In genomic region chr7:128404143-128404681, GRCh38 we compare ENCODE assay signal across 11 cellular contexts. TPM values are rescaled to one million over a fixed set of nuclear protein-coding genes. Genes with fewer than 3 reads are reported as not detected.
DNase-seq lines count a peak whose midpoint lies in the region; ATAC-seq lines count a peak whose summit lies in the region.
"Had no signal": no experiment of that assay in that cellular context is flagged by ENCODE, and none has a peak within 500 bp of the region (broad histone marks: within the 10 kb centered on the region; RNA-seq: fewer than 3 reads in every experiment).

No MANE protein-coding gene starts in this region.

- H3K36me3 ChIP-seq in iPS-20b (ENCODE audit: insufficient read depth, low read depth, low read length): peaks cover 13% of the 10 kb centered on the region; the same call in 1 of the 2 replicates
- H3K36me3 ChIP-seq: cardiac muscle cell had no signal

- H3K9me3 Mint-ChIP-seq in stimulated activated naive CD8-positive, alpha-beta T cell treated with anti-CD3 and anti-CD28 coated beads, Interleukin-15, Interleukin-2, amounts not matched to agents 100 ng/mL and 50 ng/mL, for 24 hours: no peaks in the 10 kb centered on the region
- H3K9me3 Mint-ChIP-seq in activated CD4-positive, alpha-beta memory T cell treated with anti-CD3 and anti-CD28 coated beads for 36 hours: no peaks in the 10 kb centered on the region

- peaks cover 19% of the 10 kb centered on the region for H3K4me1 ChIP-seq in iPS-20b (ENCODE audit: insufficient read depth, low read length)

- H3K36me3 Mint-ChIP-seq in stimulated activated naive CD8-positive, alpha-beta T cell treated with anti-CD3 and anti-CD28 coated beads, Interleukin-15, Interleukin-2, amounts not matched to agents 100 ng/mL and 50 ng/mL, for 24 hours (ENCODE audit: low read depth): peaks cover 30% of the 10 kb centered on the region
- peaks cover 12% of the 10 kb centered on the region for H3K36me3 Mint-ChIP-seq in activated CD4-positive, alpha-beta memory T cell treated with anti-CD3 and anti-CD28 coated beads for 36 hours

- H3K4me3 Mint-ChIP-seq in stimulated activated naive CD8-positive, alpha-beta T cell treated with anti-CD3 and anti-CD28 coated beads, Interleukin-15, Interleukin-2, amounts not matched to agents 100 ng/mL and 50 ng/mL, for 24 hours: peak overlapping the region; percentile 91
- peak overlapping the region; percentile 54 for H3K4me3 Mint-ChIP-seq in activated CD4-positive, alpha-beta memory T cell treated with anti-CD3 and anti-CD28 coated beads for 36 hours

- no peak overlapping the region for H3K27ac ChIP-seq in iPS-20b (ENCODE audit: low read length)
- H3K27ac ChIP-seq: cardiac muscle cell had no signal

- peak overlapping the region; percentile 74 for H3K27ac Mint-ChIP-seq in stimulated activated naive CD8-positive, alpha-beta T cell treated with anti-CD3 and anti-CD28 coated beads, Interleukin-15, Interleukin-2, amounts not matched to agents 100 ng/mL and 50 ng/mL, for 24 hours
- H3K27ac Mint-ChIP-seq in activated CD4-positive, alpha-beta memory T cell treated with anti-CD3 and anti-CD28 coated beads for 36 hours: no peak overlapping the region

- intact Hi-C loops in activated CD4-positive, alpha-beta memory T cell treated with anti-CD3 and anti-CD28 coated beads for 36 hours (cut with micrococcal nuclease): no loop called here

- peaks cover 4% of the 10 kb centered on the region for H3K27me3 Mint-ChIP-seq in stimulated activated naive CD8-positive, alpha-beta T cell treated with anti-CD3 and anti-CD28 coated beads, Interleukin-15, Interleukin-2, amounts not matched to agents 100 ng/mL and 50 ng/mL, for 24 hours
- no peaks in the 10 kb centered on the region for H3K27me3 Mint-ChIP-seq in activated CD4-positive, alpha-beta memory T cell treated with anti-CD3 and anti-CD28 coated beads for 36 hours

- H3K4me1 Mint-ChIP-seq in stimulated activated naive CD8-positive, alpha-beta T cell treated with anti-CD3 and anti-CD28 coated beads, Interleukin-15, Interleukin-2, amounts not matched to agents 100 ng/mL and 50 ng/mL, for 24 hours (ENCODE audit: low read depth): peaks cover 40% of the 10 kb centered on the region
- peaks cover 37% of the 10 kb centered on the region for H3K4me1 Mint-ChIP-seq in activated CD4-positive, alpha-beta memory T cell treated with anti-CD3 and anti-CD28 coated beads for 36 hours (ENCODE audit: low read depth)

- CTCF ChIA-PET in activated CD4-positive, alpha-beta memory T cell treated with anti-CD3 and anti-CD28 coated beads for 36 hours (lab: Charles Lee): interaction anchor here (0.6 to 9.7 kb wide), 5 partner anchors 16 to 59 kb away, joined by 3 to 131 read pairs (median 14); no protein-coding TSS in a partner anchor

- ATAC-seq in stimulated activated naive CD8-positive, alpha-beta T cell treated with anti-CD3 and anti-CD28 coated beads, Interleukin-15, Interleukin-2, amounts not matched to agents 100 U/mL and 50 U/mL, for 24 hours: no peak
- ATAC-seq in HG03095 (IDR thresholded peaks at IDR 0.05; ENCODE audit: unreplicated experiment) (no peak), HG02973 (IDR thresholded peaks at IDR 0.05; ENCODE audit: unreplicated experiment) (no peak)

- DNase-seq in stimulated activated naive CD8-positive, alpha-beta T cell treated with anti-CD3 and anti-CD28 coated beads, Interleukin-15, Interleukin-2, amounts not matched to agents 100 U/mL and 50 U/mL, for 24 hours: no peak
- no peak for DNase-seq in activated CD4-positive, alpha-beta memory T cell treated with anti-CD3 and anti-CD28 coated beads for 36 hours
- DNase-seq in retina (no peak), EL (no peak)
- DNase-seq: Kasumi-1 had no signal

- peaks cover 54% of the 10 kb centered on the region for H3K27me3 ChIP-seq in iPS-20b (ENCODE audit: insufficient read depth, low read length)

- peak overlapping the region; percentile 72; the same call in 1 of the 2 replicates for H3K4me3 ChIP-seq in iPS-20b (ENCODE audit: low read length)
- H3K4me3 ChIP-seq: cardiac muscle cell had no signal

- H3K9me3 ChIP-seq in iPS-20b (ENCODE audit: insufficient read depth, low read depth, low read length): no peaks in the 10 kb centered on the region

- POLR2A ChIA-PET in activated CD4-positive, alpha-beta memory T cell treated with anti-CD3 and anti-CD28 coated beads for 36 hours (lab: Charles Lee): interaction anchor here (1.5 kb wide), 1 partner anchor 21 kb away, joined by 5 read pairs; no protein-coding TSS in a partner anchor

- H3K9ac ChIP-seq in iPS-20b (ENCODE audit: low read depth, low read length): no peak overlapping the region

RNA-seq across cellular contexts. Expression of gene IMPDH1, which starts 5.6 kb away (rescaled TPM):
- 10 to 100 TPM; 52.9 to 57.7 TPM for total RNA-seq in activated CD4-positive, alpha-beta memory T cell treated with anti-CD3 and anti-CD28 coated beads for 36 hours

RNA-seq across cellular contexts. Expression of gene PRRT4, which starts 42.7 kb away (rescaled TPM):
- total RNA-seq in activated CD4-positive, alpha-beta memory T cell treated with anti-CD3 and anti-CD28 coated beads for 36 hours: under 1 TPM; 0.10 to 0.12 TPM
- total RNA-seq: kidney epithelial cell had no signal

RNA-seq across cellular contexts. Expression of gene HILPDA, which starts 51.5 kb away (rescaled TPM):
- 10 to 100 TPM; 48.6 to 48.8 TPM for total RNA-seq in activated CD4-positive, alpha-beta memory T cell treated with anti-CD3 and anti-CD28 coated beads for 36 hours
